ENCODE assay signal across 13 cellular contexts in genomic region chr1:24927473-24927872, GRCh38. TPM values are rescaled to one million over a fixed set of nuclear protein-coding genes. Genes with fewer than 3 reads are reported as not detected.
DNase-seq lines count a peak whose midpoint lies in the region; ATAC-seq and TF ChIP-seq lines count a peak whose summit lies in the region.
"Had no signal": no experiment of that assay in that cellular context is flagged by ENCODE, and none has a peak within 500 bp of the region (broad histone marks: within the 10 kb centered on the region; RNA-seq: fewer than 3 reads in every experiment).

No MANE protein-coding gene starts in this region.

- ATAC-seq in T-cell (replicated peaks in 1 of 4) (no peak), upper lobe of left lung (ENCODE audit: low FRiP score in 2 of 2) (no peak)
- ATAC-seq: HCT116 had no signal

- intact Hi-C loops in esophagus squamous epithelium (cut with DNase I) = no loop called here

- H3K36me3 ChIP-seq in esophagus squamous epithelium (no peaks in the 10 kb centered on the region), upper lobe of left lung (no peaks in the 10 kb centered on the region)

- H3K27me3 Mint-ChIP-seq in activated naive CD4-positive, alpha-beta T cell treated with anti-CD3 and anti-CD28 coated beads, Interleukin-2, amount 50 U/mL, for 24 hours = no peaks in the 10 kb centered on the region
- no peaks in the 10 kb centered on the region for H3K27me3 Mint-ChIP-seq in T-cell

- H3K4me3 ChIP-seq in esophagus squamous epithelium = peak overlapping the region in 3 of 4 donors; percentile 32 to 67 (median 47)
- H3K4me3 ChIP-seq in upper lobe of left lung = peak overlapping the region in 3 of 4 donors; percentile 49 to 55 (median 50)

- CTCF ChIA-PET in T-cell (lab: Charles Lee) = interaction anchor here (0.6 to 1.2 kb wide), 5 partner anchors 15 to 138 kb away, joined by 3 to 5 read pairs (median 3); no protein-coding TSS in a partner anchor

- peaks cover 18% of the 10 kb centered on the region for H3K36me3 Mint-ChIP-seq in activated naive CD4-positive, alpha-beta T cell treated with anti-CD3 and anti-CD28 coated beads, Interleukin-2, amount 50 U/mL, for 24 hours
- peaks cover 30% of the 10 kb centered on the region for H3K36me3 Mint-ChIP-seq in T-cell

- no peaks in the 10 kb centered on the region for H3K9me3 Mint-ChIP-seq in activated naive CD4-positive, alpha-beta T cell treated with anti-CD3 and anti-CD28 coated beads, Interleukin-2, amount 50 U/mL, for 24 hours
- H3K9me3 Mint-ChIP-seq in T-cell = no peaks in the 10 kb centered on the region

- H3K27ac ChIP-seq in esophagus squamous epithelium = peak overlapping the region; percentile 22 to 83 (median 48)
- peak overlapping the region in 3 of 4 donors; percentile 42 to 85 (median 73) for H3K27ac ChIP-seq in upper lobe of left lung

- H3K4me1 ChIP-seq in esophagus squamous epithelium = peaks cover 29 to 66% (median 40%) of the 10 kb centered on the region in 3 donors
- peaks cover 39 to 67% (median 48%) of the 10 kb centered on the region in 4 donors for H3K4me1 ChIP-seq in upper lobe of left lung

- TF ChIP-seq EP300 in upper lobe of left lung (IDR thresholded peaks at IDR 0.05) = no peak

- H3K9me3 ChIP-seq in esophagus squamous epithelium = no peaks in the 10 kb centered on the region
- H3K9me3 ChIP-seq in upper lobe of left lung = no peaks in the 10 kb centered on the region

- TF ChIP-seq CTCF in esophagus squamous epithelium (IDR thresholded peaks at IDR 0.05) (no peak), upper lobe of left lung (IDR thresholded peaks at IDR 0.05) (no peak)

- peak overlapping the region; percentile 78 for H3K27ac Mint-ChIP-seq in activated naive CD4-positive, alpha-beta T cell treated with anti-CD3 and anti-CD28 coated beads, Interleukin-2, amount 50 U/mL, for 24 hours
- H3K27ac Mint-ChIP-seq in T-cell = peak overlapping the region; percentile 89 to 96

- peaks cover 54% of the 10 kb centered on the region for H3K4me1 Mint-ChIP-seq in activated naive CD4-positive, alpha-beta T cell treated with anti-CD3 and anti-CD28 coated beads, Interleukin-2, amount 50 U/mL, for 24 hours
- peaks cover 50 to 68% (median 64%) of the 10 kb centered on the region in 3 donors for H3K4me1 Mint-ChIP-seq in T-cell

- H3K4me3 Mint-ChIP-seq in activated naive CD4-positive, alpha-beta T cell treated with anti-CD3 and anti-CD28 coated beads, Interleukin-2, amount 50 U/mL, for 24 hours = peak overlapping the region; percentile 90
- peak overlapping the region; percentile 96 to 98 (median 98) for H3K4me3 Mint-ChIP-seq in T-cell

- TF ChIP-seq POLR2A in esophagus squamous epithelium (IDR thresholded peaks at IDR 0.05) (no peak), upper lobe of left lung (IDR thresholded peaks at IDR 0.05) (no peak)

- POLR2A ChIA-PET in T-cell (lab: Charles Lee) = interaction anchor here (0.6 to 10.4 kb wide), 5 partner anchors 14 to 109 kb away, joined by 3 to 91 read pairs (median 3); no protein-coding TSS in a partner anchor

- peaks cover 27 to 99% (median 40%) of the 10 kb centered on the region in 4 donors for H3K27me3 ChIP-seq in esophagus squamous epithelium
- peaks cover 0 to 61% (median 34%) of the 10 kb centered on the region in 4 donors for H3K27me3 ChIP-seq in upper lobe of left lung

- WGBS in esophagus squamous epithelium, 2 donors = 50 to 53% methylated on average over 3 to 7 of the region's 17 CpGs
- 37 to 44% methylated on average over 17 of the region's 17 CpGs for WGBS in upper lobe of left lung, 2 donors

- no peak for DNase-seq in activated naive CD4-positive, alpha-beta T cell treated with Interleukin-2 at 50 U/mL for 16 hours
- DNase-seq in T-cell = peak in 3 of 34 experiments; percentile 27 to 44 (median 33)
- DNase-seq in esophagus squamous epithelium (lab: John Stamatoyannopoulos, UW) = no peak
- no peak for DNase-seq in upper lobe of left lung
- no peak for DNase-seq in NCI-H187 (lab: John Stamatoyannopoulos, UW)
- no peak for DNase-seq in effector CD4-positive, alpha-beta T cell
- DNase-seq in epidermal melanocyte (ENCODE audit: insufficient read length, low spot score) = no peak
- DNase-seq: foreskin fibroblast, NCI-H187 treated with DMSO at 0.1 percent for 48 hours, posterior cingulate gyrus, SW 1271 had no signal

RNA-seq across cellular contexts. Expression of gene RUNX3, which starts 2.6 kb away (rescaled TPM):
- 100 to 1,000 TPM; 140 to 220 (median 145) TPM for total RNA-seq in T-cell
- 1 to 10 TPM; 1.9 to 5.7 (median 3.1) TPM for total RNA-seq in esophagus squamous epithelium
- 10 to 100 TPM in 4 of 6 donors, 1 to 10 TPM in 2; 4.2 to 15.6 (median 10.1) TPM for total RNA-seq in upper lobe of left lung

Comparison
In these comparisons a context has a peak if more than half of its experiments do, and no peak if none do; other contexts are left out.
1. RNA of gene RUNX3, which starts 2.6 kb away (total RNA-seq): 140 to 220 TPM in T-cell; 4.2 to 15.6 TPM in upper lobe of left lung and 1.9 to 5.7 TPM in esophagus squamous epithelium; every median in the first group is over 4 times any median in the second.